ENCODE assay signal across 16 cellular contexts in the genomic region with DNA sequence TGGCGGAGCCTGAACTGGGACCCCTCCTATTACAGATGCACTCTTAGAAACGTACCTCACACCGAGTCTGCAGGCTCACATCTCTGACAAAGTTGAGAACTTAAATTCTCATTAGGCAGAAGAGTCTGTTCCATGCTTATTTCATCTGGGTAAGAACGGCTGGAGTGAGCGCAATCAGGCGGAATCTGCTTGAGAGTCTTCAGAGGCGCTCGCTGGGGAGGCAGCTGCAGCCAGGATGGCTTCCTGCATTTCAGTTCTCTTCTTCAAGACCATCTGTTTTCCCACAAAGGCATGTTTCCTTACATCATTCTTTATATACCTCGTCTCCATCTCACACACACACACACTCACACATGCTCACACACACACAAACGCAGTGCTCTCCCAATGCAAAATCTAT.
DNase-seq lines count a peak whose midpoint lies in the region; ATAC-seq and TF ChIP-seq lines count a peak whose summit lies in the region.
"Had no signal": no experiment of that assay in that cellular context is flagged by ENCODE, and none has a peak within 500 bp of the region (broad histone marks: within the 10 kb centered on the region; RNA-seq: fewer than 3 reads in every experiment).

No MANE protein-coding gene starts in this region.

- H3K18ac ChIP-seq in IMR-90 (ENCODE audit: low read depth, low read length) = no peak overlapping the region

- H2BK15ac ChIP-seq in IMR-90 (ENCODE audit: low read depth, low read length) = no peak overlapping the region

- no peaks in the 10 kb centered on the region for H4K20me1 ChIP-seq in IMR-90 (ENCODE audit: insufficient read depth, low read length)
- H4K20me1 ChIP-seq: BLaER1 treated with 17β-estradiol and CSF1 and Interleukin-3, amounts not matched to agents 10 nM and 100 nM had no signal

- no peak overlapping the region for H4K8ac ChIP-seq in IMR-90 (ENCODE audit: low read depth in 2 of 2, low read length in 2 of 2)

- no peak overlapping the region for H3K23ac ChIP-seq in IMR-90 (ENCODE audit: low read depth, low read length)

- peak; percentile 5 for DNase-seq in Ammon's horn (ENCODE audit: low spot score)
- DNase-seq in IMR-90 = no peak
- DNase-seq in posterior cingulate gyrus = peak in 8 of 10 donors; percentile 18 to 91 (median 50)
- DNase-seq in left lung = no peak
- no peak for DNase-seq in HUDEP-2 (lab: John Stamatoyannopoulos, UW; ENCODE audit: unreplicated experiment in 76 of 76)
- no peak for DNase-seq in NCI-H446 (lab: John Stamatoyannopoulos, UW)
- DNase-seq: 8988T; ACHN; Caco-2; Calu3; CD4-positive, alpha-beta T cell; CD8-positive, alpha-beta T cell; DMS79 treated with DMSO at 0.1 percent for 48 hours; GF-D8 had no signal

- H3K9me3 ChIP-seq in IMR-90 (ENCODE audit: control insufficient read depth, insufficient read depth, low read length) (peaks cover 13% of the 10 kb centered on the region), left lung (peaks cover 0 to 3% of the 10 kb centered on the region in 2 donors)
- H3K9me3 ChIP-seq: Caco-2 had no signal

- POLR2A ChIA-PET in IMR-90 (lab: Charles Lee; ENCODE audit: unreplicated experiment) = no interaction called here

- H2AK5ac ChIP-seq in IMR-90 (ENCODE audit: low read depth, low read length) = no peak overlapping the region

- no peak overlapping the region for H3K4me3 ChIP-seq in IMR-90 (ENCODE audit: insufficient read depth, low read depth, low read length)
- no peak overlapping the region for H3K4me3 ChIP-seq in left lung
- H3K4me3 ChIP-seq: BLaER1 treated with 17β-estradiol and CSF1 and Interleukin-3, amounts not matched to agents 10 nM and 100 nM had no signal

- H4K91ac ChIP-seq in IMR-90 (ENCODE audit: insufficient read depth, low read depth, low read length) = no peak overlapping the region

- dilution Hi-C loops in IMR-90 (cut with HindIII; ENCODE audit: low sequenced_read_pairs, unreplicated experiment) = no loop called here

- H3K56ac ChIP-seq in IMR-90 (ENCODE audit: extremely low read depth, insufficient read depth, low read length) = no peak overlapping the region

- no peak overlapping the region for H2BK120ac ChIP-seq in IMR-90 (ENCODE audit: low read depth, low read length)

- no peaks in the 10 kb centered on the region for H3K27me3 ChIP-seq in IMR-90 (ENCODE audit: control insufficient read depth, insufficient read depth, low read length)
- H3K27me3 ChIP-seq in left lung = peaks cover 0 to 5% of the 10 kb centered on the region in 2 donors
- H3K27me3 ChIP-seq: BLaER1 treated with 17β-estradiol and CSF1 and Interleukin-3, amounts not matched to agents 10 nM and 100 nM had no signal

- H2BK5ac ChIP-seq in IMR-90 (ENCODE audit: low read depth, low read length, poor library complexity, severe bottlenecking) = no peak overlapping the region

- H3K4me2 ChIP-seq in IMR-90 (ENCODE audit: low read depth, low read length) = no peak overlapping the region
- H3K4me2 ChIP-seq: BLaER1 treated with 17β-estradiol and CSF1 and Interleukin-3, amounts not matched to agents 10 nM and 100 nM had no signal

- no peak overlapping the region for H2AK9ac ChIP-seq in IMR-90 (replicated peaks; ENCODE audit: low read depth, low read length, poor library complexity)

- H3K14ac ChIP-seq in IMR-90 (replicated peaks; ENCODE audit: low read depth, low read length) = no peak overlapping the region

- H2BK20ac ChIP-seq in IMR-90 (ENCODE audit: low read depth, low read length) = no peak overlapping the region

- no peak for TF ChIP-seq POLR2A in IMR-90 (IDR thresholded peaks at IDR 0.05; ENCODE audit: low read depth, low read length)

- H3K9ac ChIP-seq in IMR-90 (ENCODE audit: low read depth, low read length) = no peak overlapping the region
- H3K9ac ChIP-seq: BLaER1 treated with 17β-estradiol and CSF1 and Interleukin-3, amounts not matched to agents 10 nM and 100 nM had no signal

- no peak for TF ChIP-seq RAD21 in IMR-90 (IDR thresholded peaks at IDR 0.05; ENCODE audit: low read length)

- no peak overlapping the region for H3K4ac ChIP-seq in IMR-90 (ENCODE audit: low read depth, low read length)

- H2AFZ ChIP-seq in IMR-90 (replicated peaks; ENCODE audit: low read length, poor library complexity) = peak overlapping the region; percentile 49

- TF ChIP-seq CTCF in IMR-90 (conservative IDR thresholded peaks at IDR 0.05; ENCODE audit: low read depth, low read length) (no peak), left lung (IDR thresholded peaks at IDR 0.05) (no peak)

- H3K27ac ChIP-seq in IMR-90 (ENCODE audit: insufficient read depth, low read length) (no peak overlapping the region), left lung (no peak overlapping the region)
- H3K27ac ChIP-seq: BLaER1 treated with 17β-estradiol and CSF1 and Interleukin-3, amounts not matched to agents 10 nM and 100 nM; C4-2B had no signal

- H3K36me3 ChIP-seq in IMR-90 (ENCODE audit: control insufficient read depth, insufficient read depth, low read length) = no peaks in the 10 kb centered on the region
- H3K36me3 ChIP-seq in left lung = no peaks in the 10 kb centered on the region
- H3K36me3 ChIP-seq: BLaER1 treated with 17β-estradiol and CSF1 and Interleukin-3, amounts not matched to agents 10 nM and 100 nM had no signal

- intact Hi-C loops in IMR-90 (cut with micrococcal nuclease) = no loop called here
- intact Hi-C loops in posterior cingulate gyrus (cut with DNase I) = no loop called here
- intact Hi-C loops in left lung (cut with DNase I) = no loop called here

- no peak overlapping the region for H4K5ac ChIP-seq in IMR-90 (ENCODE audit: low read depth, low read length)

- H3K79me1 ChIP-seq in IMR-90 (ENCODE audit: low read depth in 1 of 2, low read length in 2 of 2) = no peaks in the 10 kb centered on the region

- in situ Hi-C loops in IMR-90 (cut with MboI; ENCODE audit: low sequenced_read_pairs) = no loop called here

- H3K9me1 ChIP-seq in IMR-90 (ENCODE audit: insufficient read depth, low read length) = no peaks in the 10 kb centered on the region

- CTCF ChIA-PET in IMR-90 (lab: Yijun Ruan, JAX) = no interaction called here

- no TSS peak for BruUV-seq in IMR-90 (replicated peaks; lab: Mats Ljungman, UMichigan)

- WGBS in IMR-90 (ENCODE audit: extremely low coverage in 2 of 2, insufficient read length in 1 of 2), 2 experiments = no CpG with 5 or more reads among the region's 10 CpGs

- H3K4me1 ChIP-seq in IMR-90 (ENCODE audit: control insufficient read depth, insufficient read depth, low read length) (no peaks in the 10 kb centered on the region), left lung (no peaks in the 10 kb centered on the region)
- H3K4me1 ChIP-seq: Caco-2 had no signal

- ATAC-seq in IMR-90 (ENCODE audit: low read depth) (no peak), left lung (no peak)
- ATAC-seq: CD8-positive, alpha-beta T cell had no signal

TF ChIP-seq in IMR-90, 13 proteins besides CTCF, POLR2A, EP300 and RAD21:
- no peak for TF ChIP-seq NFE2L2 (IDR thresholded peaks at IDR 0.05; ENCODE audit: low read depth, low read length)
- no peak for TF ChIP-seq CHD1 (IDR thresholded peaks at IDR 0.05; ENCODE audit: low read depth, low read length)
- TF ChIP-seq MXI1 (IDR thresholded peaks at IDR 0.05; ENCODE audit: borderline replicate concordance, low read depth, low read length) = no peak
- TF ChIP-seq USF2 (IDR thresholded peaks at IDR 0.05; ENCODE audit: low read depth, low read length) = no peak
- TF ChIP-seq BHLHE40 (IDR thresholded peaks at IDR 0.05; ENCODE audit: low read depth, low read length) = no peak
- TF ChIP-seq RFX5 (IDR thresholded peaks at IDR 0.05; ENCODE audit: low read depth, low read length) = no peak
- no peak for TF ChIP-seq FOS (IDR thresholded peaks at IDR 0.05; ENCODE audit: low read depth, low read length)

Comparison
In these comparisons a context has a peak if more than half of its experiments do, and no peak if none do; other contexts are left out.
1. DNase-seq: peak in Ammon's horn (single experiment) and posterior cingulate gyrus (8 of 10); none in IMR-90 (single experiment), left lung (0 of 2), HUDEP-2 (0 of 76) and NCI-H446 (0 of 2).